ENCODE assay signal across 1 cellular context in the genomic region with DNA sequence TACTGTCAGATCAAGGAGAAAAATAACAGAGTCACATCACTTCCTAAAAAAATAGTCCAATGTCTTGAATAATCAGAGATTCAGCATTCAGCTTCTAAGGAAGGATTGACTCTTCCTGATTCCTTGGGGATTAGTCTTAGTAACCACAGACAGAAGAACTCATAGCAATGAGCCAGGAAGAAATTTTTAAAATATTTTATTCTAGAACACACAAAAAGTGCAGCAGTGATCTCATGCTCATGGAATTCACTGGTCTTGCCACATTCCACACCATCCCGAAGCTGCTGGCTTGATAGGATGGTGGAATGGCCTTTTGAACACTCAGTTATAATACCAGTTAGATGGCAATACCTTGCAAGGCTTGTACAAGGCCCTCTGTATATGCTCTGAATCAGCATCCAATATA.
A peak's percentile ranks its signal among the peaks of the same experiment; 100 is the strongest.
TF ChIP-seq lines count a peak whose summit lies in the region.

No MANE protein-coding gene starts in this region.

TF ChIP-seq in SK-N-SH, 30 proteins besides CTCF, POLR2A, EP300 and RAD21 (continued from another document):
- peak; percentile 72; the same call in 1 of the 2 replicates for TF ChIP-seq RXRA (IDR thresholded peaks at IDR 0.05; ENCODE audit: borderline replicate concordance, low read depth)
- TF ChIP-seq, protein P1, sequence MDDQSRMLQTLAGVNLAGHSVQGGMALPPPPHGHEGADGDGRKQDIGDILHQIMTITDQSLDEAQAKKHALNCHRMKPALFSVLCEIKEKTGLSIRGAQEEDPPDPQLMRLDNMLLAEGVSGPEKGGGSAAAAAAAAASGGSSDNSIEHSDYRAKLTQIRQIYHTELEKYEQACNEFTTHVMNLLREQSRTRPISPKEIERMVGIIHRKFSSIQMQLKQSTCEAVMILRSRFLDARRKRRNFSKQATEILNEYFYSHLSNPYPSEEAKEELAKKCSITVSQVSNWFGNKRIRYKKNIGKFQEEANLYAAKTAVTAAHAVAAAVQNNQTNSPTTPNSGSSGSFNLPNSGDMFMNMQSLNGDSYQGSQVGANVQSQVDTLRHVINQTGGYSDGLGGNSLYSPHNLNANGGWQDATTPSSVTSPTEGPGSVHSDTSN (IDR thresholded peaks at IDR 0.05) = peak; percentile 98
- TF ChIP-seq, protein P2, sequence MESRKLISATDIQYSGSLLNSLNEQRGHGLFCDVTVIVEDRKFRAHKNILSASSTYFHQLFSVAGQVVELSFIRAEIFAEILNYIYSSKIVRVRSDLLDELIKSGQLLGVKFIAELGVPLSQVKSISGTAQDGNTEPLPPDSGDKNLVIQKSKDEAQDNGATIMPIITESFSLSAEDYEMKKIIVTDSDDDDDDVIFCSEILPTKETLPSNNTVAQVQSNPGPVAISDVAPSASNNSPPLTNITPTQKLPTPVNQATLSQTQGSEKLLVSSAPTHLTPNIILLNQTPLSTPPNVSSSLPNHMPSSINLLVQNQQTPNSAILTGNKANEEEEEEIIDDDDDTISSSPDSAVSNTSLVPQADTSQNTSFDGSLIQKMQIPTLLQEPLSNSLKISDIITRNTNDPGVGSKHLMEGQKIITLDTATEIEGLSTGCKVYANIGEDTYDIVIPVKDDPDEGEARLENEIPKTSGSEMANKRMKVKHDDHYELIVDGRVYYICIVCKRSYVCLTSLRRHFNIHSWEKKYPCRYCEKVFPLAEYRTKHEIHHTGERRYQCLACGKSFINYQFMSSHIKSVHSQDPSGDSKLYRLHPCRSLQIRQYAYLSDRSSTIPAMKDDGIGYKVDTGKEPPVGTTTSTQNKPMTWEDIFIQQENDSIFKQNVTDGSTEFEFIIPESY (IDR thresholded peaks at IDR 0.05; ENCODE audit: borderline replicate concordance, low read depth) = 0 out of 2 replicates have a peak, but pooled peaks have one; percentile 30
- TF ChIP-seq ELF1 (IDR thresholded peaks at IDR 0.05) = peak; percentile 96
